2 cellular contexts compared by ENCODE assay signal in the genomic region with DNA sequence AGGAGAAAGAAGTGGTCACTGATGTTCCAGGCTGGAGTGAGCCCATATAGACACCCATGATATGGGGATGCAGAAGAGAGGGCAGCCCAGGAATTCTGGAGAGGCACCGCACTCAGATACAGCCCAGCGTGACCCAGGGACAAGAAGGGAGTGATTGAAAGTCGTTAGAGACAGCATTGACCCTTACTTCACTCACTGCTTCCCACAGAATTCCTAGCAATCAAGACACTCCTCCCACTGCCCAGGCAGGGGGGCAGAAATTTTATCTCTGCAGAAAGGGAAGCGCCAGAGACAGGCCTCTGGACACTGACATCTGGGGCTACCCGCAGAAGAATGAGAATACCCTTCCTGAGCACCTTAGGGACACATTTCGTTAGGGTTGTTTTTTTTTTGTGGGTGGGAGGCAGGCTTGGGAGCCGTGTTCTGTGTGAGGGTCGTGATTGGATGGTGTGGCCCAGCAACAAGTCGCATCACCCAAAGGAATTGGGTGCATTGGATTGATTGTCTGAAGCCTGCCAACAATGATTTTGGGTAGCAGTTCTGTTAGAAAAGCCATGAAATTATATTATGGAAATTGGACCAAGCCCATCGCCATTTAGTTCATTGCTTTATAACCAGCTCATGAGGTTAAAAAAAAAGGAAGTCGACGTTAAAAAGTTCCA.
A peak's percentile ranks its signal among the peaks of the same experiment; 100 is the strongest.
TF ChIP-seq lines count a peak whose summit lies in the region.

No MANE protein-coding gene starts in this region.

TF ChIP-seq in GM23338, 12 proteins besides CTCF, POLR2A, EP300 and RAD21:
- TF ChIP-seq NANOG (IDR thresholded peaks at IDR 0.05; ENCODE audit: borderline replicate concordance), result no peak
- TF ChIP-seq CREB1 (CRISPR knock-in tag; IDR thresholded peaks at IDR 0.05; ENCODE audit: low read depth), result no peak
- no peak for TF ChIP-seq STAT1 (IDR thresholded peaks at IDR 0.05; ENCODE audit: unreplicated experiment)

TF ChIP-seq in H1, 55 proteins besides CTCF, POLR2A, EP300 and RAD21:
- TF ChIP-seq CREB1 (IDR thresholded peaks at IDR 0.05) (peak; percentile 56; the same call in 1 of the 2 replicates), RFX5 (IDR thresholded peaks at IDR 0.05; ENCODE audit: borderline replicate concordance, low read depth, low read length) (peak; percentile 92), SIRT6 (IDR thresholded peaks at IDR 0.05; ENCODE audit: low read length) (no peak), CBX5 (IDR thresholded peaks at IDR 0.05; ENCODE audit: low read depth, low read length) (no peak), RNF2 (IDR thresholded peaks at IDR 0.05; ENCODE audit: borderline replicate concordance, low read depth, low read length, missing control alignments, poor library complexity, severe bottlenecking) (no peak), NANOG (IDR thresholded peaks at IDR 0.05; ENCODE audit: insufficient read depth, low read depth, low read length, poor library complexity, severe bottlenecking) (no peak)
- TF ChIP-seq, protein P1, sequence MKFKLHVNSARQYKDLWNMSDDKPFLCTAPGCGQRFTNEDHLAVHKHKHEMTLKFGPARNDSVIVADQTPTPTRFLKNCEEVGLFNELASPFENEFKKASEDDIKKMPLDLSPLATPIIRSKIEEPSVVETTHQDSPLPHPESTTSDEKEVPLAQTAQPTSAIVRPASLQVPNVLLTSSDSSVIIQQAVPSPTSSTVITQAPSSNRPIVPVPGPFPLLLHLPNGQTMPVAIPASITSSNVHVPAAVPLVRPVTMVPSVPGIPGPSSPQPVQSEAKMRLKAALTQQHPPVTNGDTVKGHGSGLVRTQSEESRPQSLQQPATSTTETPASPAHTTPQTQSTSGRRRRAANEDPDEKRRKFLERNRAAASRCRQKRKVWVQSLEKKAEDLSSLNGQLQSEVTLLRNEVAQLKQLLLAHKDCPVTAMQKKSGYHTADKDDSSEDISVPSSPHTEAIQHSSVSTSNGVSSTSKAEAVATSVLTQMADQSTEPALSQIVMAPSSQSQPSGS (IDR thresholded peaks at IDR 0.05; ENCODE audit: low read length), result no peak
- TF ChIP-seq, protein P2, sequence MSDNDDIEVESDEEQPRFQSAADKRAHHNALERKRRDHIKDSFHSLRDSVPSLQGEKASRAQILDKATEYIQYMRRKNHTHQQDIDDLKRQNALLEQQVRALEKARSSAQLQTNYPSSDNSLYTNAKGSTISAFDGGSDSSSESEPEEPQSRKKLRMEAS (IDR thresholded peaks at IDR 0.05), result no peak
- TF ChIP-seq, protein P3, sequence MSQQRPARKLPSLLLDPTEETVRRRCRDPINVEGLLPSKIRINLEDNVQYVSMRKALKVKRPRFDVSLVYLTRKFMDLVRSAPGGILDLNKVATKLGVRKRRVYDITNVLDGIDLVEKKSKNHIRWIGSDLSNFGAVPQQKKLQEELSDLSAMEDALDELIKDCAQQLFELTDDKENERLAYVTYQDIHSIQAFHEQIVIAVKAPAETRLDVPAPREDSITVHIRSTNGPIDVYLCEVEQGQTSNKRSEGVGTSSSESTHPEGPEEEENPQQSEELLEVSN (IDR thresholded peaks at IDR 0.05), result no peak
TF ChIP-seq in H1: peak in this region for 2.
